ENCODE assay signal across 8 cellular contexts in genomic region chr1:156768610-156769295, GRCh38. TPM values are rescaled to one million over a fixed set of nuclear protein-coding genes. Genes with fewer than 3 reads are reported as not detected.
DNase-seq lines count a peak whose midpoint lies in the region; ATAC-seq and TF ChIP-seq lines count a peak whose summit lies in the region.

No MANE protein-coding gene starts in this region.

- no peaks in the 10 kb centered on the region for H3K27me3 ChIP-seq in kidney epithelial cell (ENCODE audit: control insufficient read depth, insufficient read depth, low read length)

- H3K4me3 ChIP-seq in kidney epithelial cell (ENCODE audit: low read depth, low read length) = peak overlapping the region; percentile 87

- peak overlapping the region; percentile 95 for H3K27ac ChIP-seq in angular gyrus (ENCODE audit: low read depth, low read length)
- H3K27ac ChIP-seq in temporal lobe (ENCODE audit: low read depth, low read length) = peak overlapping the region; percentile 83

- no peaks in the 10 kb centered on the region for H3K36me3 ChIP-seq in kidney epithelial cell (ENCODE audit: control insufficient read depth, insufficient read depth, low read length)

- ATAC-seq in GM21447 (IDR thresholded peaks at IDR 0.05; ENCODE audit: unreplicated experiment) = no peak

- TF ChIP-seq CTCF in kidney epithelial cell (IDR thresholded peaks at IDR 0.05; ENCODE audit: insufficient read depth, low read length, poor library complexity, severe bottlenecking) = no peak

- DNase-seq in NCI-H82 (lab: John Stamatoyannopoulos, UW) (peak; percentile 59), NCI-H82 treated with DMSO at 0.1 percent for 48 hours (lab: John Stamatoyannopoulos, UW; ENCODE audit: unreplicated experiment) (no peak), kidney epithelial cell (ENCODE audit: low read depth) (no peak), MV-4-11 (lab: John Stamatoyannopoulos, UW) (no peak), KG1 (lab: John Stamatoyannopoulos, UW) (no peak)

RNA-seq across cellular contexts. Expression of gene PRCC, which starts 1.4 kb away (rescaled TPM):
- total RNA-seq in kidney epithelial cell (56.0 and 59.3 TPM in 2 replicates), temporal lobe (26.3 TPM)

RNA-seq across cellular contexts. Expression of gene HDGF, which starts 17.3 kb away (rescaled TPM):
- total RNA-seq in kidney epithelial cell (271 and 296 TPM in 2 replicates), temporal lobe (72.0 TPM)

RNA-seq across cellular contexts. Expression of gene MRPL24, which starts 27.9 kb away (rescaled TPM):
- total RNA-seq in kidney epithelial cell (42.5 and 62.2 TPM in 2 replicates), temporal lobe (11.6 TPM)

RNA-seq across cellular contexts. Expression of gene ISG20L2, which starts 40.2 kb away (rescaled TPM):
- total RNA-seq in kidney epithelial cell (17.7 and 25.1 TPM in 2 replicates), temporal lobe (5.9 TPM)

RNA-seq across cellular contexts. Expression of gene METTL25B, which starts 40.5 kb away (rescaled TPM):
- total RNA-seq in kidney epithelial cell (13.0 and 13.6 TPM in 2 replicates), temporal lobe (6.6 TPM)
